ENCODE assay signal across 8 cellular contexts in genomic region chr2:119366161-119366648, GRCh38. TPM values are rescaled to one million over a fixed set of nuclear protein-coding genes. Genes with fewer than 3 reads are reported as not detected.
DNase-seq lines count a peak whose midpoint lies in the region; ATAC-seq and TF ChIP-seq lines count a peak whose summit lies in the region.

No MANE protein-coding gene starts in this region.

- POLR2A ChIA-PET in HEK293T (lab: Yijun Ruan, JAX): interaction anchor here (1.0 to 2.0 kb wide), 9 partner anchors 11 to 484 kb away, joined by 3 to 16 read pairs (median 4); no protein-coding TSS in a partner anchor

- H3K4me1 ChIP-seq in RWPE2 (ENCODE audit: insufficient read depth, poor library complexity, severe bottlenecking): peaks cover 5% of the 10 kb centered on the region

- H3K27me3 Mint-ChIP-seq in natural killer cell (ENCODE audit: low read depth in 2 of 2): no peaks in the 10 kb centered on the region

- ATAC-seq in HG02642 (IDR thresholded peaks at IDR 0.05; ENCODE audit: poor library complexity, unreplicated experiment) (peak; percentile 8), RWPE2 (ENCODE audit: low read depth) (peak; percentile 3; the same call in 2 of the 3 replicates), natural killer cell (peak; percentile 6 to 31 (median 18))

- no peaks in the 10 kb centered on the region for H3K27me3 ChIP-seq in RWPE2 (ENCODE audit: insufficient read depth, poor library complexity, severe bottlenecking)

- no peaks in the 10 kb centered on the region for H3K9me3 Mint-ChIP-seq in natural killer cell

- peak overlapping the region; percentile 42 for H3K27ac ChIP-seq in RWPE2 (ENCODE audit: poor library complexity, severe bottlenecking)

- CTCF ChIA-PET in HEK293T (lab: Yijun Ruan, JAX): no interaction called here

- peaks cover 58 to 85% of the 10 kb centered on the region in 2 donors for H3K4me1 Mint-ChIP-seq in natural killer cell

- H3K4me3 ChIP-seq in RWPE2 (ENCODE audit: severe bottlenecking): peak overlapping the region; percentile 65
- peak overlapping the region; percentile 84 for H3K4me3 ChIP-seq in epithelial cell of proximal tubule (ENCODE audit: low read depth, low read length)

- H3K4me3 Mint-ChIP-seq in natural killer cell: peak overlapping the region; percentile 95

- H3K36me3 Mint-ChIP-seq in natural killer cell: peaks cover 13% of the 10 kb centered on the region

- H3K9me3 ChIP-seq in RWPE2 (ENCODE audit: severe bottlenecking): no peaks in the 10 kb centered on the region

- intact Hi-C loops in natural killer cell (cut with micrococcal nuclease): loop anchor here (1.0 to 10.0 kb wide), 2 partner anchors 27 to 1551 kb away; partner anchors contain the start of gene DDX18

- DNase-seq in NCI-H748 (lab: John Stamatoyannopoulos, UW; ENCODE audit: unreplicated experiment) (peak; percentile 28), NCI-H748 treated with DMSO at 0.1 percent for 48 hours (lab: John Stamatoyannopoulos, UW) (no peak), RWPE2 (ENCODE audit: low spot score) (no peak), epithelial cell of proximal tubule (ENCODE audit: low read depth) (no peak), natural killer cell (no peak), HEK293T (ENCODE audit: extremely low spot score) (no peak)
- DNase-seq in stimulated activated CD4-positive, alpha-beta T cell treated with anti-CD3 and anti-CD28 coated beads, Interleukin-12 subunit alpha, Interleukin-12 subunit beta, amount 100 ng/mL, for 4 hours: no peak

- peaks cover 30% of the 10 kb centered on the region for H3K36me3 ChIP-seq in RWPE2 (ENCODE audit: low read depth)

- no peak for TF ChIP-seq CTCF in RWPE2 (IDR thresholded peaks at IDR 0.05; ENCODE audit: poor library complexity, severe bottlenecking)
- no peak for TF ChIP-seq CTCF in epithelial cell of proximal tubule (conservative IDR thresholded peaks at IDR 0.05; ENCODE audit: low read depth, low read length)
- no peak for TF ChIP-seq CTCF in natural killer cell (IDR thresholded peaks at IDR 0.05)

- peak overlapping the region; percentile 95 to 100 for H3K27ac Mint-ChIP-seq in natural killer cell

TF ChIP-seq in HEK293T, 16 proteins besides CTCF, POLR2A, EP300 and RAD21:
- no peak for TF ChIP-seq PKNOX1 (IDR thresholded peaks at IDR 0.05)
- TF ChIP-seq SUZ12 (IDR thresholded peaks at IDR 0.05): no peak

RNA-seq across cellular contexts. Expression of gene C2orf76, which starts 0.4 kb away (rescaled TPM):
- total RNA-seq in epithelial cell of proximal tubule (5.4 and 9.3 TPM in 2 replicates), natural killer cell (10 to 100 TPM; 14.1 to 21.9 (median 20.5) TPM)

RNA-seq across cellular contexts. Expression of gene DBI, which starts 0.6 kb away (rescaled TPM):
- total RNA-seq in epithelial cell of proximal tubule: 134 and 238 TPM in 2 replicates
- 100 to 1,000 TPM in 1 of 3 donors, 10 to 100 TPM in 2; 85.1 to 109 (median 93.2) TPM for total RNA-seq in natural killer cell
